12 cellular contexts compared by ENCODE assay signal in the genomic region with DNA sequence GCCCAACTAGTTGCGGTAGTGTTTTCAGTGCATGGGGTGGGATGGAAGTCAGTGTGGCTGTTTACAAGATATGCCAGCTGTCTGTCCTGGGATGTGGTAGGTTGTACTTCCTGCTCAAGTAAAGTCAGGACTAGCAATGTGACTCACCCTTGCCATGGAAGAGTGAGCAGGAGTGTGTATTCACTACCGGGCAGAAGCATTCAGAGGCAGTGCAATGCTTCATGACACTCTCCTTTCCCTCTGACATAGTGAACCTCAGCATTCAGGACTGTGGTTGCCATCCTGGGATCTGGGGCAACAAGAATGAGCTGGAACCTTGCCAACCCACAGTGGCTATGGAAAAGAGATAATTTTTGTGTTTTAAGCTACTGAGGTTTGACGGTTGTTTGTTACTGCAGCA.
DNase-seq lines count a peak whose midpoint lies in the region; ATAC-seq and TF ChIP-seq lines count a peak whose summit lies in the region.
"Had no signal": no experiment of that assay in that cellular context is flagged by ENCODE, and none has a peak within 500 bp of the region (broad histone marks: within the 10 kb centered on the region; RNA-seq: fewer than 3 reads in every experiment).

No MANE protein-coding gene starts in this region.

- peaks cover 4% of the 10 kb centered on the region for H3K27me3 Mint-ChIP-seq in T-helper 2 cell treated with Interferon-gamma antibody and Interleukin-4, amounts not matched to agents 5 μg/mL and 100 μg/mL, for 36 hours (ENCODE audit: low read depth)

- H3K27me3 ChIP-seq in kidney epithelial cell (ENCODE audit: control insufficient read depth, insufficient read depth, low read length) (no peaks in the 10 kb centered on the region), left ventricle myocardium inferior (ENCODE audit: low read depth) (no peaks in the 10 kb centered on the region)

- H3K36me3 Mint-ChIP-seq in T-helper 2 cell treated with Interferon-gamma antibody and Interleukin-4, amounts not matched to agents 5 μg/mL and 100 μg/mL, for 36 hours (ENCODE audit: low read depth): no peaks in the 10 kb centered on the region
- H3K36me3 Mint-ChIP-seq: activated naive CD8-positive, alpha-beta T cell treated with anti-CD3 and anti-CD28 coated beads, Interleukin-2, amount 10 ng/mL, durations not matched to agents 7 days and 5 days had no signal

- H3K9me3 ChIP-seq in left ventricle myocardium inferior (replicated peaks): no peaks in the 10 kb centered on the region

- no peak overlapping the region for H3K4me3 Mint-ChIP-seq in T-helper 2 cell treated with Interferon-gamma antibody and Interleukin-4, amounts not matched to agents 5 μg/mL and 100 μg/mL, for 36 hours
- H3K4me3 Mint-ChIP-seq: activated naive CD8-positive, alpha-beta T cell treated with anti-CD3 and anti-CD28 coated beads, Interleukin-2, amount 10 ng/mL, durations not matched to agents 7 days and 5 days had no signal

- H3K36me3 ChIP-seq in kidney epithelial cell (ENCODE audit: control insufficient read depth, insufficient read depth, low read length) (no peaks in the 10 kb centered on the region), left ventricle myocardium inferior (no peaks in the 10 kb centered on the region)

- POLR2A ChIA-PET in RWPE1 (lab: Yijun Ruan, JAX; ENCODE audit: low non-redundant PET): no interaction called here

- no peaks in the 10 kb centered on the region for H3K9me3 Mint-ChIP-seq in T-helper 2 cell treated with Interferon-gamma antibody and Interleukin-4, amounts not matched to agents 5 μg/mL and 100 μg/mL, for 36 hours
- H3K9me3 Mint-ChIP-seq: activated naive CD8-positive, alpha-beta T cell treated with anti-CD3 and anti-CD28 coated beads, Interleukin-2, amount 10 ng/mL, durations not matched to agents 7 days and 5 days had no signal

- no peak overlapping the region for H3K27ac ChIP-seq in RWPE1
- no peak overlapping the region for H3K27ac ChIP-seq in left ventricle myocardium inferior (replicated peaks)

- CTCF ChIA-PET in RWPE1 (lab: Yijun Ruan, JAX): interaction anchor here (0.5 to 0.7 kb wide), 5 partner anchors 13 to 580 kb away, joined by 3 to 4 read pairs (median 3); no protein-coding TSS in a partner anchor

- peaks cover 2% of the 10 kb centered on the region for H3K4me1 ChIP-seq in left ventricle myocardium inferior

- TF ChIP-seq CTCF in GM12864 (IDR thresholded peaks at IDR 0.05; ENCODE audit: low read depth, low read length, missing control alignments) (no peak), RWPE1 (conservative IDR thresholded peaks at IDR 0.05; ENCODE audit: low read depth) (no peak), kidney epithelial cell (IDR thresholded peaks at IDR 0.05; ENCODE audit: insufficient read depth, low read length, poor library complexity, severe bottlenecking) (no peak), left ventricle myocardium inferior (IDR thresholded peaks at IDR 0.05; ENCODE audit: borderline replicate concordance) (no peak)

- H3K4me3 ChIP-seq in GM12864 (ENCODE audit: low read depth, low read length): no peak overlapping the region
- no peak overlapping the region for H3K4me3 ChIP-seq in kidney epithelial cell (ENCODE audit: low read depth, low read length)
- no peak overlapping the region for H3K4me3 ChIP-seq in left ventricle myocardium inferior

- H3K4me1 Mint-ChIP-seq in T-helper 2 cell treated with Interferon-gamma antibody and Interleukin-4, amounts not matched to agents 5 μg/mL and 100 μg/mL, for 36 hours (ENCODE audit: low read depth): no peaks in the 10 kb centered on the region
- H3K4me1 Mint-ChIP-seq: activated naive CD8-positive, alpha-beta T cell treated with anti-CD3 and anti-CD28 coated beads, Interleukin-2, amount 10 ng/mL, durations not matched to agents 7 days and 5 days had no signal

- DNase-seq in GM12864 (ENCODE audit: low read depth) (peak; percentile 57), H4 (ENCODE audit: low spot score) (peak; percentile 54), RWPE1 (ENCODE audit: low spot score) (peak; percentile 41), kidney epithelial cell (ENCODE audit: low read depth) (peak; percentile 96), left ventricle myocardium superior (no peak), amniotic stem cell (lab: John Stamatoyannopoulos, UW) (no peak), left ventricle myocardium inferior (no peak)
- DNase-seq in T-helper 2 cell treated with Interferon-gamma antibody and Interleukin-4, amounts not matched to agents 5 μg/mL and 100 μg/mL, for 36 hours (ENCODE audit: low spot score): no peak
- DNase-seq: activated CD4-positive, CD25-positive, alpha-beta regulatory T cell; activated naive CD8-positive, alpha-beta T cell treated with anti-CD3 and anti-CD28 coated beads, Interleukin-2, amount 10 ng/mL, durations not matched to agents 7 days and 5 days; DMS 273 treated with DMSO at 0.1 percent for 48 hours; foreskin melanocyte had no signal

- no peak overlapping the region for H3K27ac Mint-ChIP-seq in T-helper 2 cell treated with Interferon-gamma antibody and Interleukin-4, amounts not matched to agents 5 μg/mL and 100 μg/mL, for 36 hours
- H3K27ac Mint-ChIP-seq: activated naive CD8-positive, alpha-beta T cell treated with anti-CD3 and anti-CD28 coated beads, Interleukin-2, amount 10 ng/mL, durations not matched to agents 7 days and 5 days had no signal

- no peak for ATAC-seq in left ventricle myocardium superior

- intact Hi-C loops in left ventricle myocardium superior (cut with micrococcal nuclease): no loop called here
- intact Hi-C loops in left ventricle myocardium inferior (cut with micrococcal nuclease): no loop called here

Comparison
In these comparisons a context has a peak if more than half of its experiments do, and no peak if none do; other contexts are left out.
1. DNase-seq: peak in GM12864 (single experiment), H4 (single experiment), RWPE1 (single experiment) and kidney epithelial cell (single experiment); none in left ventricle myocardium superior (single experiment), T-helper 2 cell treated with Interferon-gamma antibody and Interleukin-4, amounts not matched to agents 5 μg/mL and 100 μg/mL, for 36 hours (single experiment), amniotic stem cell (single experiment) and left ventricle myocardium inferior (single experiment).